1 cellular context compared by ENCODE assay signal in the genomic region with DNA sequence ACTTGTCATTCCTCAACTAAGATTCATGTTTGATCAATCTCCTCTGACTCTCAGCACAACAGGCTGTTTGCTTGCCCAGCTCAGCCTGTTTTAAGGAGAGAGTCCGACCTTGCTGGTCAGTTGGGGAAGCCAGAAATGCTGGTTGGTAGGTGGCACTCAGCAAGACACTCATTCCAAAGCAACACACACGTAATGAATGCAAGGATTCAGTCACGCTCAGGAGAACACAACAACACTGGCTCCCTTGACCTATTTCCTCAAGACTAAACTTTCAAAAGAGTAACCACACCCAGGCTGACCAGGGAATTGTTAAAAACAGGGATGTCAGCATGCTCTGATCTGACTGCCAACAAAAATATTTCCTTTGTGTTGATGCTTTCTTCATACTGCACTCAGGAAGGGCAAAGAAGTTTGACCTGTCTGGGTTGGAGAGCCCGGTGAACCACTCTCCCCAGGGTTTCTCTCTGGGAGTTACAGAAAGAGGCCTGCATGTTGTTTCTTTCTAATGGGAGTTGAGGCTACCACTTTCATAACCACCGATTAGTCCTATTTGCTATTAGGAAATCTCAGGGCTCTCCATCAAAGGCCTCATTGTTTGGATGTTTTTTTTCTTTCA.
TF ChIP-seq lines count a peak whose summit lies in the region.

No MANE protein-coding gene starts in this region.

TF ChIP-seq in HepG2, 621 proteins besides CTCF, POLR2A, EP300 and RAD21 (continued from another document and continues in another):
- TF ChIP-seq, protein P1, sequence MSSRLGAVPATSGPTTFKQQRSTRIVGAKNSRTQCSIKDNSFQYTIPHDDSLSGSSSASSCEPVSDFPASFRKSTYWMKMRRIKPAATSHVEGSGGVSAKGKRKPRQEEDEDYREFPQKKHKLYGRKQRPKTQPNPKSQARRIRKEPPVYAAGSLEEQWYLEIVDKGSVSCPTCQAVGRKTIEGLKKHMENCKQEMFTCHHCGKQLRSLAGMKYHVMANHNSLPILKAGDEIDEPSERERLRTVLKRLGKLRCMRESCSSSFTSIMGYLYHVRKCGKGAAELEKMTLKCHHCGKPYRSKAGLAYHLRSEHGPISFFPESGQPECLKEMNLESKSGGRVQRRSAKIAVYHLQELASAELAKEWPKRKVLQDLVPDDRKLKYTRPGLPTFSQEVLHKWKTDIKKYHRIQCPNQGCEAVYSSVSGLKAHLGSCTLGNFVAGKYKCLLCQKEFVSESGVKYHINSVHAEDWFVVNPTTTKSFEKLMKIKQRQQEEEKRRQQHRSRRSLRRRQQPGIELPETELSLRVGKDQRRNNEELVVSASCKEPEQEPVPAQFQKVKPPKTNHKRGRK (CRISPR knock-in tag; IDR thresholded peaks at IDR 0.05) = no peak
- TF ChIP-seq ZNF816 (CRISPR knock-in tag; IDR thresholded peaks at IDR 0.05; ENCODE audit: borderline replicate concordance) = no peak
- TF ChIP-seq ZNF670 (CRISPR knock-in tag; IDR thresholded peaks at IDR 0.05; ENCODE audit: borderline replicate concordance) = no peak
- 0 out of 2 replicates have a peak, but pooled peaks have one; percentile 13 for TF ChIP-seq HNF4G (IDR thresholded peaks at IDR 0.05; ENCODE audit: borderline replicate concordance, low read depth, low read length)
- TF ChIP-seq HNF4G (CRISPR knock-in tag; IDR thresholded peaks at IDR 0.05; ENCODE audit: borderline replicate concordance, low read depth) = no peak
- no peak for TF ChIP-seq ONECUT2 (CRISPR knock-in tag; IDR thresholded peaks at IDR 0.05)
- no peak for TF ChIP-seq MZF1 (CRISPR knock-in tag; IDR thresholded peaks at IDR 0.05; ENCODE audit: borderline replicate concordance)
- 0 out of 2 replicates have a peak, but pooled peaks have one; percentile 35 for TF ChIP-seq ZNF430 (CRISPR knock-in tag; IDR thresholded peaks at IDR 0.05)
- TF ChIP-seq ZFP90 (CRISPR knock-in tag; IDR thresholded peaks at IDR 0.05; ENCODE audit: borderline replicate concordance) = no peak
- TF ChIP-seq CENPX (CRISPR knock-in tag; IDR thresholded peaks at IDR 0.05) = no peak
- no peak for TF ChIP-seq ZNF615 (CRISPR knock-in tag; IDR thresholded peaks at IDR 0.05; ENCODE audit: borderline replicate concordance)
- TF ChIP-seq, protein P2, sequence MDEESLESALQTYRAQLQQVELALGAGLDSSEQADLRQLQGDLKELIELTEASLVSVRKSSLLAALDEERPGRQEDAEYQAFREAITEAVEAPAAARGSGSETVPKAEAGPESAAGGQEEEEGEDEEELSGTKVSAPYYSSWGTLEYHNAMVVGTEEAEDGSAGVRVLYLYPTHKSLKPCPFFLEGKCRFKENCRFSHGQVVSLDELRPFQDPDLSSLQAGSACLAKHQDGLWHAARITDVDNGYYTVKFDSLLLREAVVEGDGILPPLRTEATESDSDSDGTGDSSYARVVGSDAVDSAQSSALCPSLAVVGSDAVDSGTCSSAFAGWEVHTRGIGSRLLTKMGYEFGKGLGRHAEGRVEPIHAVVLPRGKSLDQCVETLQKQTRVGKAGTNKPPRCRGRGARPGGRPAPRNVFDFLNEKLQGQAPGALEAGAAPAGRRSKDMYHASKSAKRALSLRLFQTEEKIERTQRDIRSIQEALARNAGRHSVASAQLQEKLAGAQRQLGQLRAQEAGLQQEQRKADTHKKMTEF (CRISPR knock-in tag; IDR thresholded peaks at IDR 0.05) = peak; percentile 69
- TF ChIP-seq, protein P3, sequence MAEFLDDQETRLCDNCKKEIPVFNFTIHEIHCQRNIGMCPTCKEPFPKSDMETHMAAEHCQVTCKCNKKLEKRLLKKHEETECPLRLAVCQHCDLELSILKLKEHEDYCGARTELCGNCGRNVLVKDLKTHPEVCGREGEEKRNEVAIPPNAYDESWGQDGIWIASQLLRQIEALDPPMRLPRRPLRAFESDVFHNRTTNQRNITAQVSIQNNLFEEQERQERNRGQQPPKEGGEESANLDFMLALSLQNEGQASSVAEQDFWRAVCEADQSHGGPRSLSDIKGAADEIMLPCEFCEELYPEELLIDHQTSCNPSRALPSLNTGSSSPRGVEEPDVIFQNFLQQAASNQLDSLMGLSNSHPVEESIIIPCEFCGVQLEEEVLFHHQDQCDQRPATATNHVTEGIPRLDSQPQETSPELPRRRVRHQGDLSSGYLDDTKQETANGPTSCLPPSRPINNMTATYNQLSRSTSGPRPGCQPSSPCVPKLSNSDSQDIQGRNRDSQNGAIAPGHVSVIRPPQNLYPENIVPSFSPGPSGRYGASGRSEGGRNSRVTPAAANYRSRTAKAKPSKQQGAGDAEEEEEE (CRISPR knock-in tag; IDR thresholded peaks at IDR 0.05; ENCODE audit: borderline replicate concordance) = no peak
- no peak for TF ChIP-seq RNF2 (conservative IDR thresholded peaks at IDR 0.05; ENCODE audit: low read depth)
- TF ChIP-seq, protein P4, sequence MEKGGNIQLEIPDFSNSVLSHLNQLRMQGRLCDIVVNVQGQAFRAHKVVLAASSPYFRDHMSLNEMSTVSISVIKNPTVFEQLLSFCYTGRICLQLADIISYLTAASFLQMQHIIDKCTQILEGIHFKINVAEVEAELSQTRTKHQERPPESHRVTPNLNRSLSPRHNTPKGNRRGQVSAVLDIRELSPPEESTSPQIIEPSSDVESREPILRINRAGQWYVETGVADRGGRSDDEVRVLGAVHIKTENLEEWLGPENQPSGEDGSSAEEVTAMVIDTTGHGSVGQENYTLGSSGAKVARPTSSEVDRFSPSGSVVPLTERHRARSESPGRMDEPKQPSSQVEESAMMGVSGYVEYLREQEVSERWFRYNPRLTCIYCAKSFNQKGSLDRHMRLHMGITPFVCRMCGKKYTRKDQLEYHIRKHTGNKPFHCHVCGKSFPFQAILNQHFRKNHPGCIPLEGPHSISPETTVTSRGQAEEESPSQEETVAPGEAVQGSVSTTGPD (CRISPR knock-in tag; IDR thresholded peaks at IDR 0.05) = no peak
- TF ChIP-seq, protein P5, sequence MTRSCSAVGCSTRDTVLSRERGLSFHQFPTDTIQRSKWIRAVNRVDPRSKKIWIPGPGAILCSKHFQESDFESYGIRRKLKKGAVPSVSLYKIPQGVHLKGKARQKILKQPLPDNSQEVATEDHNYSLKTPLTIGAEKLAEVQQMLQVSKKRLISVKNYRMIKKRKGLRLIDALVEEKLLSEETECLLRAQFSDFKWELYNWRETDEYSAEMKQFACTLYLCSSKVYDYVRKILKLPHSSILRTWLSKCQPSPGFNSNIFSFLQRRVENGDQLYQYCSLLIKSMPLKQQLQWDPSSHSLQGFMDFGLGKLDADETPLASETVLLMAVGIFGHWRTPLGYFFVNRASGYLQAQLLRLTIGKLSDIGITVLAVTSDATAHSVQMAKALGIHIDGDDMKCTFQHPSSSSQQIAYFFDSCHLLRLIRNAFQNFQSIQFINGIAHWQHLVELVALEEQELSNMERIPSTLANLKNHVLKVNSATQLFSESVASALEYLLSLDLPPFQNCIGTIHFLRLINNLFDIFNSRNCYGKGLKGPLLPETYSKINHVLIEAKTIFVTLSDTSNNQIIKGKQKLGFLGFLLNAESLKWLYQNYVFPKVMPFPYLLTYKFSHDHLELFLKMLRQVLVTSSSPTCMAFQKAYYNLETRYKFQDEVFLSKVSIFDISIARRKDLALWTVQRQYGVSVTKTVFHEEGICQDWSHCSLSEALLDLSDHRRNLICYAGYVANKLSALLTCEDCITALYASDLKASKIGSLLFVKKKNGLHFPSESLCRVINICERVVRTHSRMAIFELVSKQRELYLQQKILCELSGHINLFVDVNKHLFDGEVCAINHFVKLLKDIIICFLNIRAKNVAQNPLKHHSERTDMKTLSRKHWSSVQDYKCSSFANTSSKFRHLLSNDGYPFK (CRISPR knock-in tag; IDR thresholded peaks at IDR 0.05; ENCODE audit: borderline replicate concordance) = no peak
- TF ChIP-seq HNF4A (CRISPR knock-in tag; IDR thresholded peaks at IDR 0.05) = peak; percentile 29; the same call in 1 of the 2 replicates
- no peak for TF ChIP-seq TCF7L2 (IDR thresholded peaks at IDR 0.05; ENCODE audit: low read depth, low read length)
- TF ChIP-seq ZNF251 (CRISPR knock-in tag; IDR thresholded peaks at IDR 0.05) = no peak
- no peak for TF ChIP-seq ZNF543 (CRISPR knock-in tag; IDR thresholded peaks at IDR 0.05)
- TF ChIP-seq ZFP41 (CRISPR knock-in tag; IDR thresholded peaks at IDR 0.05; ENCODE audit: borderline replicate concordance) = no peak
- TF ChIP-seq KLF6 (CRISPR knock-in tag; IDR thresholded peaks at IDR 0.05) = no peak
- TF ChIP-seq, protein P6, sequence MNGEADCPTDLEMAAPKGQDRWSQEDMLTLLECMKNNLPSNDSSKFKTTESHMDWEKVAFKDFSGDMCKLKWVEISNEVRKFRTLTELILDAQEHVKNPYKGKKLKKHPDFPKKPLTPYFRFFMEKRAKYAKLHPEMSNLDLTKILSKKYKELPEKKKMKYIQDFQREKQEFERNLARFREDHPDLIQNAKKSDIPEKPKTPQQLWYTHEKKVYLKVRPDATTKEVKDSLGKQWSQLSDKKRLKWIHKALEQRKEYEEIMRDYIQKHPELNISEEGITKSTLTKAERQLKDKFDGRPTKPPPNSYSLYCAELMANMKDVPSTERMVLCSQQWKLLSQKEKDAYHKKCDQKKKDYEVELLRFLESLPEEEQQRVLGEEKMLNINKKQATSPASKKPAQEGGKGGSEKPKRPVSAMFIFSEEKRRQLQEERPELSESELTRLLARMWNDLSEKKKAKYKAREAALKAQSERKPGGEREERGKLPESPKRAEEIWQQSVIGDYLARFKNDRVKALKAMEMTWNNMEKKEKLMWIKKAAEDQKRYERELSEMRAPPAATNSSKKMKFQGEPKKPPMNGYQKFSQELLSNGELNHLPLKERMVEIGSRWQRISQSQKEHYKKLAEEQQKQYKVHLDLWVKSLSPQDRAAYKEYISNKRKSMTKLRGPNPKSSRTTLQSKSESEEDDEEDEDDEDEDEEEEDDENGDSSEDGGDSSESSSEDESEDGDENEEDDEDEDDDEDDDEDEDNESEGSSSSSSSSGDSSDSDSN (CRISPR knock-in tag; IDR thresholded peaks at IDR 0.05) = peak; percentile 25; the same call in 1 of the 2 replicates
- 0 out of 2 replicates have a peak, but pooled peaks have one; percentile 28 for TF ChIP-seq NR2F2 (IDR thresholded peaks at IDR 0.05; ENCODE audit: borderline replicate concordance, low read depth)
- no peak for TF ChIP-seq ZNF883 (CRISPR knock-in tag; IDR thresholded peaks at IDR 0.05; ENCODE audit: not compliant biosample characterization)
- TF ChIP-seq BRCA1 (CRISPR knock-in tag; IDR thresholded peaks at IDR 0.05) = no peak
- no peak for TF ChIP-seq ETV6 (CRISPR knock-in tag; conservative IDR thresholded peaks at IDR 0.05)
- TF ChIP-seq, protein P7, sequence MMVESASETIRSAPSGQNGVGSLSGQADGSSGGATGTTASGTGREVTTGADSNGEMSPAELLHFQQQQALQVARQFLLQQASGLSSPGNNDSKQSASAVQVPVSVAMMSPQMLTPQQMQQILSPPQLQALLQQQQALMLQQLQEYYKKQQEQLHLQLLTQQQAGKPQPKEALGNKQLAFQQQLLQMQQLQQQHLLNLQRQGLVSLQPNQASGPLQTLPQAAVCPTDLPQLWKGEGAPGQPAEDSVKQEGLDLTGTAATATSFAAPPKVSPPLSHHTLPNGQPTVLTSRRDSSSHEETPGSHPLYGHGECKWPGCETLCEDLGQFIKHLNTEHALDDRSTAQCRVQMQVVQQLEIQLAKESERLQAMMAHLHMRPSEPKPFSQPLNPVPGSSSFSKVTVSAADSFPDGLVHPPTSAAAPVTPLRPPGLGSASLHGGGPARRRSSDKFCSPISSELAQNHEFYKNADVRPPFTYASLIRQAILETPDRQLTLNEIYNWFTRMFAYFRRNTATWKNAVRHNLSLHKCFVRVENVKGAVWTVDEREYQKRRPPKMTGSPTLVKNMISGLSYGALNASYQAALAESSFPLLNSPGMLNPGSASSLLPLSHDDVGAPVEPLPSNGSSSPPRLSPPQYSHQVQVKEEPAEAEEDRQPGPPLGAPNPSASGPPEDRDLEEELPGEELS (CRISPR knock-in tag; IDR thresholded peaks at IDR 0.05) = peak; percentile 64
- no peak for TF ChIP-seq ZBTB3 (CRISPR knock-in tag; IDR thresholded peaks at IDR 0.05; ENCODE audit: borderline replicate concordance, low read depth)
- TF ChIP-seq, protein P8, sequence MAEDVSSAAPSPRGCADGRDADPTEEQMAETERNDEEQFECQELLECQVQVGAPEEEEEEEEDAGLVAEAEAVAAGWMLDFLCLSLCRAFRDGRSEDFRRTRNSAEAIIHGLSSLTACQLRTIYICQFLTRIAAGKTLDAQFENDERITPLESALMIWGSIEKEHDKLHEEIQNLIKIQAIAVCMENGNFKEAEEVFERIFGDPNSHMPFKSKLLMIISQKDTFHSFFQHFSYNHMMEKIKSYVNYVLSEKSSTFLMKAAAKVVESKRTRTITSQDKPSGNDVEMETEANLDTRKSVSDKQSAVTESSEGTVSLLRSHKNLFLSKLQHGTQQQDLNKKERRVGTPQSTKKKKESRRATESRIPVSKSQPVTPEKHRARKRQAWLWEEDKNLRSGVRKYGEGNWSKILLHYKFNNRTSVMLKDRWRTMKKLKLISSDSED (CRISPR knock-in tag; IDR thresholded peaks at IDR 0.05) = no peak
- no peak for TF ChIP-seq ZBTB42 (CRISPR knock-in tag; IDR thresholded peaks at IDR 0.05)
- peak; percentile 37; the same call in 1 of the 2 replicates for TF ChIP-seq ZNF614 (CRISPR knock-in tag; IDR thresholded peaks at IDR 0.05; ENCODE audit: borderline replicate concordance)
- no peak for TF ChIP-seq GATAD1 (CRISPR knock-in tag; IDR thresholded peaks at IDR 0.05)
- TF ChIP-seq, protein P9, sequence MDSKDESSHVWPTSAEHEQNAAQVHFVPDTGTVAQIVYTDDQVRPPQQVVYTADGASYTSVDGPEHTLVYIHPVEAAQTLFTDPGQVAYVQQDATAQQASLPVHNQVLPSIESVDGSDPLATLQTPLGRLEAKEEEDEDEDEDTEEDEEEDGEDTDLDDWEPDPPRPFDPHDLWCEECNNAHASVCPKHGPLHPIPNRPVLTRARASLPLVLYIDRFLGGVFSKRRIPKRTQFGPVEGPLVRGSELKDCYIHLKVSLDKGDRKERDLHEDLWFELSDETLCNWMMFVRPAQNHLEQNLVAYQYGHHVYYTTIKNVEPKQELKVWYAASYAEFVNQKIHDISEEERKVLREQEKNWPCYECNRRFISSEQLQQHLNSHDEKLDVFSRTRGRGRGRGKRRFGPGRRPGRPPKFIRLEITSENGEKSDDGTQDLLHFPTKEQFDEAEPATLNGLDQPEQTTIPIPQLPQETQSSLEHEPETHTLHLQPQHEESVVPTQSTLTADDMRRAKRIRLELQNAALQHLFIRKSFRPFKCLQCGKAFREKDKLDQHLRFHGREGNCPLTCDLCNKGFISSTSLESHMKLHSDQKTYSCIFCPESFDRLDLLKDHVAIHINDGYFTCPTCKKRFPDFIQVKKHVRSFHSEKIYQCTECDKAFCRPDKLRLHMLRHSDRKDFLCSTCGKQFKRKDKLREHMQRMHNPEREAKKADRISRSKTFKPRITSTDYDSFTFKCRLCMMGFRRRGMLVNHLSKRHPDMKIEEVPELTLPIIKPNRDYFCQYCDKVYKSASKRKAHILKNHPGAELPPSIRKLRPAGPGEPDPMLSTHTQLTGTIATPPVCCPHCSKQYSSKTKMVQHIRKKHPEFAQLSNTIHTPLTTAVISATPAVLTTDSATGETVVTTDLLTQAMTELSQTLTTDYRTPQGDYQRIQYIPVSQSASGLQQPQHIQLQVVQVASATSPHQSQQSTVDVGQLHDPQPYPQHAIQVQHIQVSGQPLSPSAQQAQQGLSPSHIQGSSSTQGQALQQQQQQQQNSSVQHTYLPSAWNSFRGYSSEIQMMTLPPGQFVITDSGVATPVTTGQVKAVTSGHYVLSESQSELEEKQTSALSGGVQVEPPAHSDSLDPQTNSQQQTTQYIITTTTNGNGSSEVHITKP (CRISPR knock-in tag; IDR thresholded peaks at IDR 0.05; ENCODE audit: low read depth) = no peak
